9 cellular contexts compared by ENCODE assay signal in genomic region chr3:32143849-32144757, GRCh38. TPM values are rescaled to one million over a fixed set of nuclear protein-coding genes. Genes with fewer than 3 reads are reported as not detected.
DNase-seq lines count a peak whose midpoint lies in the region; ATAC-seq and TF ChIP-seq lines count a peak whose summit lies in the region.
"Had no signal": no experiment of that assay in that cellular context is flagged by ENCODE, and none has a peak within 500 bp of the region (broad histone marks: within the 10 kb centered on the region; RNA-seq: fewer than 3 reads in every experiment).

No MANE protein-coding gene starts in this region.

- H3K27ac Mint-ChIP-seq in activated naive CD4-positive, alpha-beta T cell treated with anti-CD3 and anti-CD28 coated beads, Interleukin-2, amount 50 U/mL, for 72 hours, result no peak overlapping the region
- H3K27ac Mint-ChIP-seq: activated naive CD8-positive, alpha-beta T cell had no signal

- TF ChIP-seq CTCF in LNCAP (IDR thresholded peaks at IDR 0.05) (peak; percentile 77), RWPE1 (conservative IDR thresholded peaks at IDR 0.05; ENCODE audit: low read depth) (peak; percentile 78)

- intact Hi-C loops in Right ventricle myocardium superior (cut with DNase I), result loop anchor here (2.0 kb wide), 1 partner anchor 125 kb away; no protein-coding TSS in a partner anchor

- peak overlapping the region; percentile 43; the same call in 1 of the 2 replicates for H3K27ac ChIP-seq in RWPE1

- H3K36me3 Mint-ChIP-seq in activated naive CD4-positive, alpha-beta T cell treated with anti-CD3 and anti-CD28 coated beads, Interleukin-2, amount 50 U/mL, for 72 hours, result peaks cover 0 to 5% of the 10 kb centered on the region in 2 donors

- DNase-seq in COR-L47 (lab: John Stamatoyannopoulos, UW), result peak; percentile 16
- DNase-seq in RWPE1 (ENCODE audit: low spot score), result peak; percentile 77
- DNase-seq in activated naive CD4-positive, alpha-beta T cell treated with anti-CD3 and anti-CD28 coated beads, Interleukin-2, amount 50 U/mL, for 72 hours (ENCODE audit: low spot score in 2 of 2), result peak in 1 of 2 donors; percentile 64
- DNase-seq in Right ventricle myocardium superior, result no peak
- DNase-seq in retina, result peak; percentile 59

- ATAC-seq in GM19463 (IDR thresholded peaks at IDR 0.05; ENCODE audit: unreplicated experiment), result peak; percentile 78
- ATAC-seq in activated naive CD4-positive, alpha-beta T cell treated with anti-CD3 and anti-CD28 coated beads, Interleukin-2, amount 50 U/mL, for 72 hours, result peak; percentile 72
- peak; percentile 87 for ATAC-seq in Right ventricle myocardium superior (ENCODE audit: poor library complexity)
- ATAC-seq in GM21360 (IDR thresholded peaks at IDR 0.05; ENCODE audit: unreplicated experiment), result no peak

- CTCF ChIA-PET in RWPE1 (lab: Yijun Ruan, JAX), result interaction anchor here (0.6 to 1.5 kb wide), 7 partner anchors 8 to 125 kb away, joined by 3 to 8 read pairs (median 3); no protein-coding TSS in a partner anchor

- no peaks in the 10 kb centered on the region for H3K9me3 Mint-ChIP-seq in activated naive CD4-positive, alpha-beta T cell treated with anti-CD3 and anti-CD28 coated beads, Interleukin-2, amount 50 U/mL, for 72 hours

- POLR2A ChIA-PET in RWPE1 (lab: Yijun Ruan, JAX; ENCODE audit: low non-redundant PET), result no interaction called here

RNA-seq across cellular contexts. Expression of gene GPD1L, which starts 37.7 kb away (rescaled TPM):
- total RNA-seq in activated naive CD4-positive, alpha-beta T cell treated with anti-CD3 and anti-CD28 coated beads, Interleukin-2, amount 50 U/mL, for 72 hours, result 10 to 100 TPM in 1 of 2 donors, 1 to 10 TPM in 1; 8.4 to 13.6 TPM
- 273 TPM for total RNA-seq in Right ventricle myocardium superior

Comparison
In these comparisons a context has a peak if more than half of its experiments do, and no peak if none do; other contexts are left out.
1. RNA of gene GPD1L, which starts 37.7 kb away (total RNA-seq): 273 TPM in Right ventricle myocardium superior (single experiment); 8.4 to 13.6 TPM in activated naive CD4-positive, alpha-beta T cell treated with anti-CD3 and anti-CD28 coated beads, Interleukin-2, amount 50 U/mL, for 72 hours; every median in the first group is over 10 times any median in the second.